18 cellular contexts compared by ENCODE assay signal in genomic region chr11:71485466-71485865, GRCh38. TPM values are rescaled to one million over a fixed set of nuclear protein-coding genes. Genes with fewer than 3 reads are reported as not detected.
DNase-seq lines count a peak whose midpoint lies in the region; ATAC-seq, FAIRE-seq and TF ChIP-seq lines count a peak whose summit lies in the region.
"Had no signal": no experiment of that assay in that cellular context is flagged by ENCODE, and none has a peak within 500 bp of the region (broad histone marks: within the 10 kb centered on the region; RNA-seq: fewer than 3 reads in every experiment).

No MANE protein-coding gene starts in this region.

- no peak overlapping the region for H3K4me2 ChIP-seq in HepG2 (ENCODE audit: low read depth, low read length)
- H3K4me2 ChIP-seq: BLaER1 treated with 17β-estradiol and CSF1 and Interleukin-3, amounts not matched to agents 10 nM and 100 nM had no signal

- H4K20me1 ChIP-seq in HepG2 (ENCODE audit: insufficient read depth, low read length) = no peaks in the 10 kb centered on the region

- in situ Hi-C loops in HepG2 (cut with HindIII; ENCODE audit: extremely low pct_ligation_motif_present, low pct_unique_long_range_greater_than_20kb) (no loop called here), KBM-7 (cut with MboI; ENCODE audit: low pct_unique_long_range_greater_than_20kb, low sequenced_read_pairs) (no loop called here)

- no peaks in the 10 kb centered on the region for H3K9me3 ChIP-seq in Peyer's patch
- H3K9me3 ChIP-seq in HepG2 (ENCODE audit: low read length) = no peaks in the 10 kb centered on the region
- H3K9me3 ChIP-seq in sigmoid colon = no peaks in the 10 kb centered on the region

- peaks cover 41 to 56% of the 10 kb centered on the region in 2 donors for H3K36me3 Mint-ChIP-seq in activated naive CD4-positive, alpha-beta T cell treated with anti-CD3 and anti-CD28 coated beads, Interleukin-2, amount 50 U/mL, for 72 hours

- no peak overlapping the region for H3K27ac ChIP-seq in Peyer's patch
- H3K27ac ChIP-seq in HepG2 (ENCODE audit: extremely low read length, insufficient read depth, low read length) = no peak overlapping the region
- H3K27ac ChIP-seq in sigmoid colon = no peak overlapping the region
- H3K27ac ChIP-seq: BLaER1 treated with 17β-estradiol and CSF1 and Interleukin-3, amounts not matched to agents 10 nM and 100 nM; GM23248; HL-60 had no signal

- intact Hi-C loops in HepG2 (cut with micrococcal nuclease; ENCODE audit: unreplicated experiment) (no loop called here), sigmoid colon (cut with DNase I) (no loop called here)

- no peak for TF ChIP-seq EP300 in HepG2 (IDR thresholded peaks at IDR 0.05; ENCODE audit: low read depth in 2 of 2, low read length in 2 of 2)
- no peak for TF ChIP-seq EP300 in HepG2 (CRISPR knock-in tag; IDR thresholded peaks at IDR 0.05; ENCODE audit: borderline replicate concordance)
- no peak for TF ChIP-seq EP300 in sigmoid colon (IDR thresholded peaks at IDR 0.05)

- TF ChIP-seq RAD21 in HepG2 (CRISPR knock-in tag; IDR thresholded peaks at IDR 0.05) = no peak

- no peaks in the 10 kb centered on the region for H3K27me3 ChIP-seq in Peyer's patch
- H3K27me3 ChIP-seq in HepG2 (ENCODE audit: control insufficient read depth in 1 of 2, insufficient read depth in 2 of 2, low read length in 2 of 2) = no peaks in the 10 kb centered on the region
- no peaks in the 10 kb centered on the region for H3K27me3 ChIP-seq in sigmoid colon
- H3K27me3 ChIP-seq: BLaER1 treated with 17β-estradiol and CSF1 and Interleukin-3, amounts not matched to agents 10 nM and 100 nM had no signal

- TF ChIP-seq POLR2A in Peyer's patch (IDR thresholded peaks at IDR 0.05) (no peak), HepG2 (IDR thresholded peaks at IDR 0.05; ENCODE audit: insufficient read depth in 1 of 2, low read depth in 2 of 2, low read length in 2 of 2) (no peak), sigmoid colon (IDR thresholded peaks at IDR 0.05) (no peak)

- H3K4me3 ChIP-seq in Peyer's patch = no peak overlapping the region
- H3K4me3 ChIP-seq in HepG2 (replicated peaks in 1 of 3; ENCODE audit: insufficient read depth in 1 of 3, low read depth in 2 of 3, low read length in 3 of 3) = no peak overlapping the region
- no peak overlapping the region for H3K4me3 ChIP-seq in sigmoid colon
- H3K4me3 ChIP-seq: BLaER1 treated with 17β-estradiol and CSF1 and Interleukin-3, amounts not matched to agents 10 nM and 100 nM; GM23248 had no signal

- DNase-seq in activated naive CD4-positive, alpha-beta T cell treated with anti-CD3 and anti-CD28 coated beads, Interleukin-2, amount 50 U/mL, for 72 hours (ENCODE audit: low spot score in 2 of 2) = no peak
- DNase-seq in activated naive CD4-positive, alpha-beta T cell treated with Interleukin-2 at 50 U/mL for 16 hours = no peak
- DNase-seq in Peyer's patch (peak in 2 of 3 donors; percentile 16 to 21), HepG2 (ENCODE audit: low spot score) (no peak), sigmoid colon (peak; percentile 27), KBM-7 (no peak)
- DNase-seq in activated CD8-positive, alpha-beta memory T cell treated with anti-CD3 and anti-CD28 coated beads, Interleukin-2, amount 50 U/mL, for 48 hours = no peak
- DNase-seq: ACHN, Calu3, DMS 273 treated with DMSO at 0.1 percent for 48 hours, GM23248 had no signal

- H3K36me3 ChIP-seq in Peyer's patch = peaks cover 0 to 81% (median 0%) of the 10 kb centered on the region in 3 donors
- peaks cover 18 to 38% of the 10 kb centered on the region in 2 experiments for H3K36me3 ChIP-seq in HepG2 (replicated peaks in 1 of 2; ENCODE audit: control insufficient read depth in 1 of 2, insufficient read depth in 2 of 2, low read length in 2 of 2)
- H3K36me3 ChIP-seq in sigmoid colon = peaks cover 10 to 63% (median 37%) of the 10 kb centered on the region in 4 donors

- H3K9ac ChIP-seq in HepG2 (ENCODE audit: insufficient read depth, low read depth, low read length) = no peak overlapping the region
- H3K9ac ChIP-seq: BLaER1 treated with 17β-estradiol and CSF1 and Interleukin-3, amounts not matched to agents 10 nM and 100 nM; GM23248 had no signal

- peak overlapping the region; percentile 9 to 31 for H3K27ac Mint-ChIP-seq in activated naive CD4-positive, alpha-beta T cell treated with anti-CD3 and anti-CD28 coated beads, Interleukin-2, amount 50 U/mL, for 72 hours
- H3K27ac Mint-ChIP-seq: CD4-positive, alpha-beta T cell had no signal

- H3K4me1 ChIP-seq in Peyer's patch (no peaks in the 10 kb centered on the region), HepG2 (ENCODE audit: insufficient read depth, low read length) (peaks cover 4% of the 10 kb centered on the region; the same call in 1 of the 2 replicates), sigmoid colon (no peaks in the 10 kb centered on the region)

- no peak for FAIRE-seq in HepG2 (lab: Jason Lieb, UNC)
- FAIRE-seq: H54 had no signal

- H2AFZ ChIP-seq in HepG2 (ENCODE audit: low read length) = no peak overlapping the region
- H2AFZ ChIP-seq: GM23248 had no signal

- no peak for ATAC-seq in activated naive CD4-positive, alpha-beta T cell treated with anti-CD3 and anti-CD28 coated beads, Interleukin-2, amount 50 U/mL, for 72 hours
- ATAC-seq in HepG2 = no peak
- ATAC-seq: HCT116 had no signal

- no peaks in the 10 kb centered on the region for H3K79me2 ChIP-seq in HepG2 (ENCODE audit: insufficient read depth, low read length)

- no peaks in the 10 kb centered on the region for H3K9me3 Mint-ChIP-seq in activated naive CD4-positive, alpha-beta T cell treated with anti-CD3 and anti-CD28 coated beads, Interleukin-2, amount 50 U/mL, for 72 hours
- H3K9me3 Mint-ChIP-seq: CD4-positive, alpha-beta T cell had no signal

- 97% methylated on average over 18 of the region's 18 CpGs for whole genome bisulfite sequencing in HepG2 (ENCODE audit: low lambda C conversion rate)
- WGBS in sigmoid colon, 2 donors = 97% methylated on average over 18 of the region's 18 CpGs

- POLR2A ChIA-PET in HepG2 (lab: Yijun Ruan, JAX) = no interaction called here

- BruUV-seq in HepG2 (replicated peaks; lab: Mats Ljungman, UMichigan) = no TSS peak

- TF ChIP-seq CTCF in Peyer's patch (IDR thresholded peaks at IDR 0.05) (no peak), HepG2 (CRISPR knock-in tag; IDR thresholded peaks at IDR 0.05) (no peak), sigmoid colon (IDR thresholded peaks at IDR 0.05) (no peak)

- CTCF ChIA-PET in HepG2 (lab: Yijun Ruan, JAX; ENCODE audit: low intra/inter-chr PET ratio, low total read pairs) = no interaction called here

RNA-seq across cellular contexts. Expression of gene NADSYN1, which starts 32.5 kb away (rescaled TPM):
- 100 to 1,000 TPM; 102 to 135 TPM for total RNA-seq in activated naive CD4-positive, alpha-beta T cell treated with anti-CD3 and anti-CD28 coated beads, Interleukin-2, amount 50 U/mL, for 72 hours
- total RNA-seq in Peyer's patch (100 to 1,000 TPM; 183 to 349 (median 294) TPM), HepG2 (2016; rRNA removed; fragmentation: Illumina TruSeq; extraction: Trizol) (27.1 and 35.7 TPM in 2 replicates), sigmoid colon (10 to 100 TPM; 24.6 to 72.0 (median 38.3) TPM)
- 8.5 and 12.4 TPM in 2 replicates for total RNA-seq in HepG2 (2016; cell fraction: cytosol; rRNA removed; fragmentation: Illumina TruSeq; extraction: Trizol; ENCODE audit: low read depth)
- 24.1 and 36.5 TPM in 2 replicates for total RNA-seq in HepG2 (2016; cell fraction: insoluble cytoplasmic fraction; rRNA removed; fragmentation: Illumina TruSeq; extraction: Trizol)
- total RNA-seq in HepG2 (2016; cell fraction: membrane; rRNA removed; fragmentation: Illumina TruSeq; extraction: Trizol) = 13.6 and 14.7 TPM in 2 replicates
- total RNA-seq in HepG2 (2016; cell fraction: nucleus; rRNA removed; fragmentation: Illumina TruSeq; extraction: Trizol) = 51.5 and 52.3 TPM in 2 replicates
- polyA plus RNA-seq in HepG2 (2011; rRNA removed) (51.5 and 63.4 TPM in 2 replicates), sigmoid colon (100 to 1,000 TPM in 1 of 3 donors, 10 to 100 TPM in 2; 31.8 to 136 (median 42.5) TPM)
- 35.3 and 38.4 TPM in 2 replicates for polyA plus RNA-seq in HepG2 (2011; cell fraction: cytosol; rRNA removed)
- polyA plus RNA-seq in HepG2 (2011; cell fraction: nucleus; rRNA removed) = 278 and 289 TPM in 2 replicates
- polyA plus RNA-seq in HepG2 (2012) = 36.9 and 39.9 TPM in 2 replicates
- 8.2 and 8.4 TPM in 2 replicates for polyA plus RNA-seq in HepG2 (2016; cell fraction: cytosol; fragmentation: Illumina TruSeq; extraction: Trizol; ENCODE audit: low read depth)
- 21.4 and 22.2 TPM in 2 replicates for polyA plus RNA-seq in HepG2 (2016; cell fraction: insoluble cytoplasmic fraction; fragmentation: Illumina TruSeq; extraction: Trizol; ENCODE audit: low read depth)
- polyA plus RNA-seq in HepG2 (2016; cell fraction: membrane; fragmentation: Illumina TruSeq; extraction: Trizol; ENCODE audit: low read depth) = 8.4 and 8.9 TPM in 2 replicates
- 95.9 and 99.0 TPM in 2 replicates for polyA plus RNA-seq in HepG2 (2016; cell fraction: nucleus; fragmentation: Illumina TruSeq; extraction: Trizol; ENCODE audit: insufficient read depth, low read depth)
- polyA minus RNA-seq in HepG2 (2011; rRNA and poly(A)+ RNA removed; ENCODE audit: low replicate concordance) = 80.9 and 97.1 TPM in 2 replicates
- polyA minus RNA-seq in HepG2 (2011; cell fraction: cytosol; rRNA and poly(A)+ RNA removed) = 17.1 and 19.6 TPM in 2 replicates
- 117 and 142 TPM in 2 replicates for polyA minus RNA-seq in HepG2 (2011; cell fraction: nucleus; rRNA and poly(A)+ RNA removed)

RNA-seq across cellular contexts. Expression of gene DHCR7, which starts 37.3 kb away (rescaled TPM):
- total RNA-seq in activated naive CD4-positive, alpha-beta T cell treated with anti-CD3 and anti-CD28 coated beads, Interleukin-2, amount 50 U/mL, for 72 hours = 10 to 100 TPM; 41.4 to 54.1 TPM
- total RNA-seq in Peyer's patch (100 to 1,000 TPM in 1 of 4 donors, 10 to 100 TPM in 2, 1 to 10 TPM in 1; 5.0 to 101 (median 36.8) TPM), HepG2 (2016; rRNA removed; fragmentation: Illumina TruSeq; extraction: Trizol) (40.4 and 96.0 TPM in 2 replicates), sigmoid colon (1 to 10 TPM; 4.1 to 7.5 (median 5.3) TPM)
- 11.3 and 13.3 TPM in 2 replicates for total RNA-seq in HepG2 (2016; cell fraction: cytosol; rRNA removed; fragmentation: Illumina TruSeq; extraction: Trizol; ENCODE audit: low read depth)
- 38.3 and 98.7 TPM in 2 replicates for total RNA-seq in HepG2 (2016; cell fraction: insoluble cytoplasmic fraction; rRNA removed; fragmentation: Illumina TruSeq; extraction: Trizol)
- total RNA-seq in HepG2 (2016; cell fraction: membrane; rRNA removed; fragmentation: Illumina TruSeq; extraction: Trizol) = 26.9 and 29.4 TPM in 2 replicates
- 77.9 and 89.2 TPM in 2 replicates for total RNA-seq in HepG2 (2016; cell fraction: nucleus; rRNA removed; fragmentation: Illumina TruSeq; extraction: Trizol)
- polyA plus RNA-seq in HepG2 (2011; rRNA removed) (143 and 241 TPM in 2 replicates), sigmoid colon (10 to 100 TPM in 1 of 3 donors, 1 to 10 TPM in 2; 2.4 to 54.2 (median 8.8) TPM)
- polyA plus RNA-seq in HepG2 (2011; cell fraction: cytosol; rRNA removed) = 92.8 and 116 TPM in 2 replicates
- polyA plus RNA-seq in HepG2 (2011; cell fraction: nucleus; rRNA removed) = 82.1 and 131 TPM in 2 replicates
- 315 and 354 TPM in 2 replicates for polyA plus RNA-seq in HepG2 (2012)
- polyA plus RNA-seq in HepG2 (2016; cell fraction: cytosol; fragmentation: Illumina TruSeq; extraction: Trizol; ENCODE audit: low read depth) = 16.5 and 16.7 TPM in 2 replicates
- polyA plus RNA-seq in HepG2 (2016; cell fraction: insoluble cytoplasmic fraction; fragmentation: Illumina TruSeq; extraction: Trizol; ENCODE audit: low read depth) = 50.6 and 73.9 TPM in 2 replicates
- 26.0 and 32.3 TPM in 2 replicates for polyA plus RNA-seq in HepG2 (2016; cell fraction: membrane; fragmentation: Illumina TruSeq; extraction: Trizol; ENCODE audit: low read depth)
- 165 and 172 TPM in 2 replicates for polyA plus RNA-seq in HepG2 (2016; cell fraction: nucleus; fragmentation: Illumina TruSeq; extraction: Trizol; ENCODE audit: insufficient read depth, low read depth)
- polyA minus RNA-seq in HepG2 (2011; rRNA and poly(A)+ RNA removed; ENCODE audit: low replicate concordance) = 160 and 313 TPM in 2 replicates
- 161 and 251 TPM in 2 replicates for polyA minus RNA-seq in HepG2 (2011; cell fraction: cytosol; rRNA and poly(A)+ RNA removed)
- 34.2 and 48.4 TPM in 2 replicates for polyA minus RNA-seq in HepG2 (2011; cell fraction: nucleus; rRNA and poly(A)+ RNA removed)

RNA-seq across cellular contexts. Expression of gene KRTAP5-7, which starts 41.6 kb away (rescaled TPM):
- total RNA-seq in activated naive CD4-positive, alpha-beta T cell treated with anti-CD3 and anti-CD28 coated beads, Interleukin-2, amount 50 U/mL, for 72 hours = not detected
- total RNA-seq in Peyer's patch = 1 to 10 TPM in 1 of 4 donors, not detected in 3; 2.7 TPM
- not detected in 2 replicates for total RNA-seq in HepG2 (2016; rRNA removed; fragmentation: Illumina TruSeq; extraction: Trizol)
- total RNA-seq in HepG2 (2016; cell fraction: cytosol; rRNA removed; fragmentation: Illumina TruSeq; extraction: Trizol; ENCODE audit: low read depth) = not detected in 2 replicates
- total RNA-seq in HepG2 (2016; cell fraction: insoluble cytoplasmic fraction; rRNA removed; fragmentation: Illumina TruSeq; extraction: Trizol) = not detected in 2 replicates
- not detected in 2 replicates for total RNA-seq in HepG2 (2016; cell fraction: membrane; rRNA removed; fragmentation: Illumina TruSeq; extraction: Trizol)
- total RNA-seq in HepG2 (2016; cell fraction: nucleus; rRNA removed; fragmentation: Illumina TruSeq; extraction: Trizol) = not detected in 2 replicates
- 0.54 and 0.91 TPM in 2 replicates for polyA plus RNA-seq in HepG2 (2011; rRNA removed)
- 0.38 and 0.96 TPM in 2 replicates for polyA plus RNA-seq in HepG2 (2011; cell fraction: cytosol; rRNA removed)
- 2.2 and 3.3 TPM in 2 replicates for polyA plus RNA-seq in HepG2 (2011; cell fraction: nucleus; rRNA removed)
- polyA plus RNA-seq in HepG2 (2012) = 1.0 and 6.0 TPM in 2 replicates
- not detected in 2 replicates for polyA plus RNA-seq in HepG2 (2016; cell fraction: cytosol; fragmentation: Illumina TruSeq; extraction: Trizol; ENCODE audit: low read depth)
- not detected in 2 replicates for polyA plus RNA-seq in HepG2 (2016; cell fraction: insoluble cytoplasmic fraction; fragmentation: Illumina TruSeq; extraction: Trizol; ENCODE audit: low read depth)
- not detected in 2 replicates for polyA plus RNA-seq in HepG2 (2016; cell fraction: membrane; fragmentation: Illumina TruSeq; extraction: Trizol; ENCODE audit: low read depth)
- not detected in 2 replicates for polyA plus RNA-seq in HepG2 (2016; cell fraction: nucleus; fragmentation: Illumina TruSeq; extraction: Trizol; ENCODE audit: insufficient read depth, low read depth)
- 0.60 TPM in 1 of 2 replicates, not detected in the other for polyA minus RNA-seq in HepG2 (2011; rRNA and poly(A)+ RNA removed; ENCODE audit: low replicate concordance)
- not detected in 2 replicates for polyA minus RNA-seq in HepG2 (2011; cell fraction: cytosol; rRNA and poly(A)+ RNA removed)
- 1.1 TPM in 1 of 2 replicates, not detected in the other for polyA minus RNA-seq in HepG2 (2011; cell fraction: nucleus; rRNA and poly(A)+ RNA removed)
- total RNA-seq in sigmoid colon = under 1 TPM in 1 of 4 donors, not detected in 3; 0.49 TPM
- polyA plus RNA-seq in sigmoid colon = under 1 TPM in 1 of 3 donors, not detected in 2; 0.32 TPM
- total RNA-seq: A172; Calu3; CD4-positive, alpha-beta T cell; Daoy; GM23248 had no signal
- polyA plus RNA-seq: GM23248 had no signal

RNA-seq across cellular contexts. Expression of gene KRTAP5-8, which starts 52.4 kb away (rescaled TPM):
- total RNA-seq in activated naive CD4-positive, alpha-beta T cell treated with anti-CD3 and anti-CD28 coated beads, Interleukin-2, amount 50 U/mL, for 72 hours = not detected
- total RNA-seq in Peyer's patch (1 to 10 TPM in 2 of 4 donors, not detected in 2; 5.8 to 6.0 TPM), HepG2 (2016; rRNA removed; fragmentation: Illumina TruSeq; extraction: Trizol) (not detected in 2 replicates), sigmoid colon (not detected)
- not detected in 2 replicates for total RNA-seq in HepG2 (2016; cell fraction: cytosol; rRNA removed; fragmentation: Illumina TruSeq; extraction: Trizol; ENCODE audit: low read depth)
- not detected in 2 replicates for total RNA-seq in HepG2 (2016; cell fraction: insoluble cytoplasmic fraction; rRNA removed; fragmentation: Illumina TruSeq; extraction: Trizol)
- not detected in 2 replicates for total RNA-seq in HepG2 (2016; cell fraction: membrane; rRNA removed; fragmentation: Illumina TruSeq; extraction: Trizol)
- not detected in 2 replicates for total RNA-seq in HepG2 (2016; cell fraction: nucleus; rRNA removed; fragmentation: Illumina TruSeq; extraction: Trizol)
- polyA plus RNA-seq in HepG2 (2011; rRNA removed) (0.05 and 0.20 TPM in 2 replicates), sigmoid colon (under 1 TPM in 1 of 3 donors, not detected in 2; 0.29 TPM)
- 0.09 and 0.17 TPM in 2 replicates for polyA plus RNA-seq in HepG2 (2011; cell fraction: cytosol; rRNA removed)
- 0.19 TPM in 1 of 2 replicates, not detected in the other for polyA plus RNA-seq in HepG2 (2011; cell fraction: nucleus; rRNA removed)
- 0.12 and 0.13 TPM in 2 replicates for polyA plus RNA-seq in HepG2 (2012)
- not detected in 2 replicates for polyA plus RNA-seq in HepG2 (2016; cell fraction: cytosol; fragmentation: Illumina TruSeq; extraction: Trizol; ENCODE audit: low read depth)
- polyA plus RNA-seq in HepG2 (2016; cell fraction: insoluble cytoplasmic fraction; fragmentation: Illumina TruSeq; extraction: Trizol; ENCODE audit: low read depth) = not detected in 2 replicates
- polyA plus RNA-seq in HepG2 (2016; cell fraction: membrane; fragmentation: Illumina TruSeq; extraction: Trizol; ENCODE audit: low read depth) = not detected in 2 replicates
- polyA plus RNA-seq in HepG2 (2016; cell fraction: nucleus; fragmentation: Illumina TruSeq; extraction: Trizol; ENCODE audit: insufficient read depth, low read depth) = not detected in 2 replicates
- 0.12 TPM in 2 replicates for polyA minus RNA-seq in HepG2 (2011; rRNA and poly(A)+ RNA removed; ENCODE audit: low replicate concordance)
- polyA minus RNA-seq in HepG2 (2011; cell fraction: cytosol; rRNA and poly(A)+ RNA removed) = not detected in 2 replicates
- polyA minus RNA-seq in HepG2 (2011; cell fraction: nucleus; rRNA and poly(A)+ RNA removed) = not detected in 2 replicates
- total RNA-seq: A172; Calu3; CD4-positive, alpha-beta T cell; Daoy; GM23248 had no signal
- polyA plus RNA-seq: GM23248 had no signal

Comparison
In these comparisons a context has a peak if more than half of its experiments do, and no peak if none do; other contexts are left out.
1. DNase-seq: peak in Peyer's patch (2 of 3) and sigmoid colon (single experiment); none in activated naive CD4-positive, alpha-beta T cell treated with anti-CD3 and anti-CD28 coated beads, Interleukin-2, amount 50 U/mL, for 72 hours (0 of 2), activated naive CD4-positive, alpha-beta T cell treated with Interleukin-2 at 50 U/mL for 16 hours (single experiment), HepG2 (single experiment), activated CD8-positive, alpha-beta memory T cell treated with anti-CD3 and anti-CD28 coated beads, Interleukin-2, amount 50 U/mL, for 48 hours (single experiment) and KBM-7 (single experiment).